ENCODE assay signal across 24 cellular contexts in the genomic region with DNA sequence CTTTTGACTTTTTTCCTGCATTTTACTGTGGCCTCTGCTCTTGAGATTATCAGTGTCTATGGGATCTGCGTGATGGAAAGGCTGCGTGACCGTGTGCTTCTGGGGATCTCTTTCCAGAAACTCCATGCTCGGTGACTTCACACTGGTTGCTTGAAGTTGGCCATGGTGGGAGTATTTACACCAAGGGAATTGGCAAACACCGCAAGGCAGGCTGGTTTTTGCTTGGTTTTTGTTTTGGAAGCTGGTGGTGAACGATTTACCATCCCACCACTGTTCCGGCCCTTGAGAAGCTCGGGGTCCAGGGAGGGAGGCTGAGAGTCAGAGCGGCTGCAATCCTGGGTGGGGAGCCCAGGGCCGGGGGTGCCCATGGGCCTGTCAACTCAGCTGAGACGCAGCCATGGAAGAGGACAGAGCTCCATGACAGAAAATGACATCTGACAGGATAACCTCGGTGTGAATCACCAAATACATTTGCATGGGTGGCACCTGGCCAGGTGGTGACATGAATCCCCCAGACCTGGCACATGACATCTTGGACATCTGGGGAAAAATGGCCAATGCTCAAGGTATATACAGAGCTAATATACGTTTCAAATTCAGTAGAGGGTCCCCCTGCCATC. TPM values are rescaled to one million over a fixed set of nuclear protein-coding genes. Genes with fewer than 3 reads are reported as not detected.
DNase-seq lines count a peak whose midpoint lies in the region; ATAC-seq and TF ChIP-seq lines count a peak whose summit lies in the region.
"Had no signal": no experiment of that assay in that cellular context is flagged by ENCODE, and none has a peak within 500 bp of the region (broad histone marks: within the 10 kb centered on the region; RNA-seq: fewer than 3 reads in every experiment).

No MANE protein-coding gene starts in this region.

- peaks cover 20% of the 10 kb centered on the region for H3K27me3 Mint-ChIP-seq in T-helper 17 cell

- no peak overlapping the region for H4K91ac ChIP-seq in mesenchymal stem cell (ENCODE audit: low read length)

- no peaks in the 10 kb centered on the region for H3K4me1 Mint-ChIP-seq in T-helper 17 cell
- H3K4me1 Mint-ChIP-seq: stimulated activated naive CD8-positive, alpha-beta T cell treated with anti-CD3 and anti-CD28 coated beads, Interleukin-15, amount 100 ng/mL, for 72 hours had no signal

- no peak overlapping the region for H2BK120ac ChIP-seq in mesenchymal stem cell (ENCODE audit: low read depth, low read length)

- no peak for TF ChIP-seq CTCF in right atrium auricular region (IDR thresholded peaks at IDR 0.05)
- TF ChIP-seq CTCF in heart left ventricle (IDR thresholded peaks at IDR 0.05): no peak

- intact Hi-C loops in heart left ventricle (cut with DNase I) (loop anchor here in 2 of 10 donors (5.0 to 10.0 kb wide), 2 partner anchors 91 to 94 kb away; no protein-coding TSS in a partner anchor), sciatic nerve (cut with DNase I) (no loop called here)

- peak overlapping the region; percentile 55 for H2BK15ac ChIP-seq in mesenchymal stem cell (ENCODE audit: low read depth, poor library complexity, severe bottlenecking)

- peak overlapping the region in 1 of 2 experiments; percentile 45 for H2BK12ac ChIP-seq in mesenchymal stem cell (ENCODE audit: low read length in 2 of 2)

- peak overlapping the region; percentile 35 for H2BK5ac ChIP-seq in mesenchymal stem cell (ENCODE audit: low read depth, low read length, poor library complexity, severe bottlenecking)

- H3K23ac ChIP-seq in mesenchymal stem cell (ENCODE audit: low read length in 2 of 2): no peak overlapping the region

- TF ChIP-seq POLR2A in heart left ventricle (IDR thresholded peaks at IDR 0.05): no peak

- no peaks in the 10 kb centered on the region for H3K27me3 ChIP-seq in right atrium auricular region
- H3K27me3 ChIP-seq in heart left ventricle: no peaks in the 10 kb centered on the region
- no peaks in the 10 kb centered on the region for H3K27me3 ChIP-seq in mesenchymal stem cell (ENCODE audit: control insufficient read depth in 1 of 2, insufficient read depth in 1 of 2, low read length in 2 of 2)
- H3K27me3 ChIP-seq in stomach smooth muscle (ENCODE audit: control insufficient read depth in 1 of 2, insufficient read depth in 2 of 2, low read length in 2 of 2): no peaks in the 10 kb centered on the region
- H3K27me3 ChIP-seq: BE2C had no signal

- no peak overlapping the region for H3K4me3 Mint-ChIP-seq in T-helper 17 cell
- H3K4me3 Mint-ChIP-seq: activated CD8-positive, alpha-beta T cell treated with anti-CD3 and anti-CD28 coated beads, Interleukin-2, amount 10 ng/mL, durations not matched to agents 7 days and 5 days; stimulated activated naive CD8-positive, alpha-beta T cell treated with anti-CD3 and anti-CD28 coated beads, Interleukin-15, amount 100 ng/mL, for 72 hours had no signal

- H3K4me1 ChIP-seq in right atrium auricular region: peaks cover 0 to 71% of the 10 kb centered on the region in 2 donors
- H3K4me1 ChIP-seq in heart left ventricle: peaks cover 0 to 68% (median 33%) of the 10 kb centered on the region in 12 donors
- H3K4me1 ChIP-seq in mesenchymal stem cell (ENCODE audit: control insufficient read depth, insufficient read depth, low read depth, low read length): peaks cover 36% of the 10 kb centered on the region
- H3K4me1 ChIP-seq in stomach smooth muscle (ENCODE audit: control insufficient read depth, insufficient read depth, low read length): peaks cover 88% of the 10 kb centered on the region

- H3K18ac ChIP-seq in mesenchymal stem cell (ENCODE audit: low read depth in 1 of 2, low read length in 2 of 2): no peak overlapping the region

- no peak overlapping the region for H3K14ac ChIP-seq in mesenchymal stem cell (ENCODE audit: low read length in 2 of 2)

- peak overlapping the region; percentile 85 for H2AK5ac ChIP-seq in mesenchymal stem cell (ENCODE audit: low read length, severe bottlenecking)

- H3K27ac ChIP-seq in right atrium auricular region: peak overlapping the region; percentile 80 to 88
- peak overlapping the region in 5 of 12 donors; percentile 34 to 97 (median 79) for H3K27ac ChIP-seq in heart left ventricle
- H3K27ac ChIP-seq in mesenchymal stem cell (ENCODE audit: low read length, poor library complexity, severe bottlenecking): no peak overlapping the region
- peak overlapping the region; percentile 98 for H3K27ac ChIP-seq in stomach smooth muscle (ENCODE audit: low read length)

- H3K4me3 ChIP-seq in right atrium auricular region (no peak overlapping the region), heart left ventricle (no peak overlapping the region), mesenchymal stem cell (ENCODE audit: insufficient read depth in 1 of 2, low read depth in 1 of 2, low read length in 2 of 2) (no peak overlapping the region), stomach smooth muscle (ENCODE audit: low read length in 2 of 2) (no peak overlapping the region)
- H3K4me3 ChIP-seq: GM12878 had no signal

- H3K9me3 ChIP-seq in right atrium auricular region (no peaks in the 10 kb centered on the region), heart left ventricle (no peaks in the 10 kb centered on the region), mesenchymal stem cell (ENCODE audit: control insufficient read depth, low read length) (no peaks in the 10 kb centered on the region), stomach smooth muscle (ENCODE audit: control insufficient read depth in 2 of 2, low read length in 2 of 2) (peaks cover 0 to 3% of the 10 kb centered on the region in 2 donors), T-helper 17 cell (ENCODE audit: control insufficient read depth, low read length, poor library complexity, severe bottlenecking) (no peaks in the 10 kb centered on the region)
- H3K9me3 ChIP-seq: BE2C had no signal

- no peak overlapping the region for H2AFZ ChIP-seq in mesenchymal stem cell (ENCODE audit: low read depth, low read length)

- no peak overlapping the region for H3K4me2 ChIP-seq in mesenchymal stem cell (ENCODE audit: low read length, poor library complexity, severe bottlenecking)

- DNase-seq in right atrium auricular region (ENCODE audit: low spot score): no peak
- DNase-seq in heart left ventricle: no peak
- no peak for DNase-seq in mesenchymal stem cell
- no peak for DNase-seq in sciatic nerve (ENCODE audit: low spot score)
- no peak for DNase-seq in NCI-H146 (lab: John Stamatoyannopoulos, UW)
- no peak for DNase-seq in NCI-H748 (lab: John Stamatoyannopoulos, UW; ENCODE audit: unreplicated experiment)
- no peak for DNase-seq in T-helper 17 cell
- DNase-seq: 8988T; activated CD4-positive, CD25-positive, alpha-beta regulatory T cell; activated CD8-positive, alpha-beta T cell treated with anti-CD3 and anti-CD28 coated beads, Interleukin-2, amount 10 ng/mL, durations not matched to agents 7 days and 5 days; activated naive CD4-positive, alpha-beta T cell; activated T-cell treated with anti-CD3 and anti-CD28 coated beads, Interleukin-2, amount 50 U/mL, for 1 hour; amniotic stem cell; BE2C; DMS79; foreskin fibroblast; Karpas-422; MV-4-11; NCI-H1694 treated with DMSO at 0.1 percent for 48 hours; NCI-H226; Right ventricle myocardium superior; stimulated activated naive CD8-positive, alpha-beta T cell treated with anti-CD3 and anti-CD28 coated beads, Interleukin-15, amount 100 ng/mL, for 72 hours had no signal

- WGBS in heart left ventricle, 4 donors: 88 to 95% (median 91%) methylated on average over 13 of the region's 13 CpGs
- WGBS in mesenchymal stem cell: 96% methylated on average over 13 of the region's 13 CpGs

- peaks cover 6% of the 10 kb centered on the region for H3K36me3 Mint-ChIP-seq in T-helper 17 cell (ENCODE audit: low read depth)

- no peak overlapping the region for H4K8ac ChIP-seq in mesenchymal stem cell (ENCODE audit: low read length)

- no peak overlapping the region for H3K27ac Mint-ChIP-seq in T-helper 17 cell
- H3K27ac Mint-ChIP-seq: activated CD8-positive, alpha-beta T cell treated with anti-CD3 and anti-CD28 coated beads, Interleukin-2, amount 10 ng/mL, durations not matched to agents 7 days and 5 days; stimulated activated naive CD8-positive, alpha-beta T cell treated with anti-CD3 and anti-CD28 coated beads, Interleukin-15, amount 100 ng/mL, for 72 hours had no signal

- H3K79me1 ChIP-seq in mesenchymal stem cell (replicated peaks; ENCODE audit: low read length, poor library complexity, severe bottlenecking): no peaks in the 10 kb centered on the region

- no peak overlapping the region for H3K9ac ChIP-seq in mesenchymal stem cell (ENCODE audit: low read length)
- peak overlapping the region in 1 of 2 donors; percentile 25 for H3K9ac ChIP-seq in stomach smooth muscle (ENCODE audit: low read length in 2 of 2)

- ATAC-seq in heart left ventricle: no peak
- ATAC-seq in sciatic nerve: no peak
- ATAC-seq in T-helper 17 cell: no peak
- ATAC-seq: activated CD8-positive, alpha-beta T cell treated with anti-CD3 and anti-CD28 coated beads, Interleukin-2, amount 10 ng/mL, durations not matched to agents 7 days and 5 days; GM12878; stimulated activated naive CD8-positive, alpha-beta T cell treated with anti-CD3 and anti-CD28 coated beads, Interleukin-15, amount 100 ng/mL, for 72 hours had no signal

- H3K4ac ChIP-seq in mesenchymal stem cell (ENCODE audit: low read depth in 1 of 2, low read length in 2 of 2): peak overlapping the region in 1 of 2 experiments; percentile 12

- no peaks in the 10 kb centered on the region for H3K36me3 ChIP-seq in right atrium auricular region
- peaks cover 0 to 8% (median 0%) of the 10 kb centered on the region in 9 donors for H3K36me3 ChIP-seq in heart left ventricle
- no peaks in the 10 kb centered on the region for H3K36me3 ChIP-seq in mesenchymal stem cell (ENCODE audit: control insufficient read depth in 1 of 2, insufficient read depth in 2 of 2, low read depth in 1 of 2, low read length in 2 of 2)
- H3K36me3 ChIP-seq in stomach smooth muscle (ENCODE audit: control insufficient read depth in 2 of 2, insufficient read depth in 2 of 2, low read length in 2 of 2): peaks cover 2 to 22% of the 10 kb centered on the region in 2 donors
- H3K36me3 ChIP-seq: BE2C had no signal

RNA-seq across cellular contexts. Expression of gene CRISPLD2, which starts 11.1 kb away (rescaled TPM):
- total RNA-seq in right atrium auricular region (10 to 100 TPM; 58.4 to 76.4 TPM), heart left ventricle (100 to 1,000 TPM in 1 of 9 donors, 10 to 100 TPM in 7, 1 to 10 TPM in 1; 8.0 to 153 (median 12.9) TPM), sciatic nerve (118 TPM), T-helper 17 cell (1 to 10 TPM; 1.9 to 4.2 TPM)
- 10 to 100 TPM in 1 of 2 donors, 1 to 10 TPM in 1; 8.0 to 16.2 TPM for polyA plus RNA-seq in heart left ventricle
- 92.2 TPM for polyA plus RNA-seq in mesenchymal stem cell (2013, experiment 1 of 2)
- 91.8 TPM for polyA plus RNA-seq in mesenchymal stem cell (2013, experiment 2 of 2)
- total RNA-seq: activated CD8-positive, alpha-beta T cell treated with anti-CD3 and anti-CD28 coated beads, Interleukin-2, amount 10 ng/mL, durations not matched to agents 7 days and 5 days had no signal
